In the genomic region with DNA sequence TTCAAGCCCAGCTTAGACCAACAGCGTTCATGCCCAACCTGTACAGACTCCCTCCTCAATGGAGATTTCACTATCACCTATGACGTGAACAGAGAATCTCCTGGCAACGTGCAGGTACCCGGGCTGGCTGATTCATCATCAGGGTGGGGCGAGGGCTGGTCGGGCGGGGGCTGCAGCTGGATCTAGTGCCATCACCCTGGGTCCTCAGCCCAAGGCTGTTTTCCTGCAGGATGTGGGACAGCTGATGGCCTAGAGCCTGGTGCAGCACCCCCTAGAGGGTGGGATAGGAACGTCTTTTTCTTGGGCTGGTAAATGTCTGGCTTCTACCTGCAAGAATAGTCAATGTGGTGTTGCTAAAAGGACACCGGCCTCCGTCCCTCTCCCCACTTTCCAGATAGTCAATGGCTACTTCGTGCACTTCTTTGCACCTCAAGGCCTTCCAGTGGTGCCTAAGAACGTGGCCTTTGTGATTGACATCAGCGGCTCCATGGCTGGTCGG, we compare ENCODE assay signal across 9 cellular contexts. TPM values are rescaled to one million over a fixed set of nuclear protein-coding genes. Genes with fewer than 3 reads are reported as not detected.
DNase-seq lines count a peak whose midpoint lies in the region; ATAC-seq and TF ChIP-seq lines count a peak whose summit lies in the region.
"Had no signal": no experiment of that assay in that cellular context is flagged by ENCODE, and none has a peak within 500 bp of the region (broad histone marks: within the 10 kb centered on the region; RNA-seq: fewer than 3 reads in every experiment).

No MANE protein-coding gene starts in this region.

- no peaks in the 10 kb centered on the region for H3K9me3 Mint-ChIP-seq in naive thymus-derived CD4-positive, alpha-beta T cell

- POLR2A ChIA-PET in naive thymus-derived CD4-positive, alpha-beta T cell (lab: Charles Lee), result no interaction called here

- 51% methylated on average over 11 to 14 of the region's 14 CpGs for WGBS in body of pancreas, 2 donors

- intact Hi-C loops in body of pancreas (cut with DNase I), result no loop called here
- intact Hi-C loops in naive thymus-derived CD4-positive, alpha-beta T cell (cut with micrococcal nuclease), result loop anchor here in 1 of 2 donors (2.0 kb wide), 1 partner anchor 56 kb away; no protein-coding TSS in a partner anchor

- no peaks in the 10 kb centered on the region for H3K27me3 ChIP-seq in body of pancreas
- H3K27me3 ChIP-seq in naive thymus-derived CD4-positive, alpha-beta T cell (ENCODE audit: control insufficient read depth in 2 of 2, insufficient read depth in 2 of 2, low read length in 2 of 2), result no peaks in the 10 kb centered on the region
- H3K27me3 ChIP-seq: upper lobe of left lung had no signal

- H3K27ac Mint-ChIP-seq in naive thymus-derived CD4-positive, alpha-beta T cell, result no peak overlapping the region

- H3K4me1 Mint-ChIP-seq in naive thymus-derived CD4-positive, alpha-beta T cell, result peaks cover 0 to 8% (median 0%) of the 10 kb centered on the region in 7 donors

- no peak overlapping the region for H3K4me3 ChIP-seq in body of pancreas
- no peak overlapping the region for H3K4me3 ChIP-seq in naive thymus-derived CD4-positive, alpha-beta T cell (ENCODE audit: low read length)
- H3K4me3 ChIP-seq: upper lobe of left lung had no signal

- H3K36me3 ChIP-seq in body of pancreas (replicated peaks in 1 of 2; ENCODE audit: insufficient read depth in 1 of 2, low read depth in 2 of 2), result no peaks in the 10 kb centered on the region
- no peaks in the 10 kb centered on the region for H3K36me3 ChIP-seq in naive thymus-derived CD4-positive, alpha-beta T cell (ENCODE audit: control insufficient read depth in 2 of 3, insufficient read depth in 3 of 3, low read length in 3 of 3)
- H3K36me3 ChIP-seq: upper lobe of left lung had no signal

- no peaks in the 10 kb centered on the region for H3K36me3 Mint-ChIP-seq in naive thymus-derived CD4-positive, alpha-beta T cell

- H3K4me1 ChIP-seq in body of pancreas, result peaks cover 10% of the 10 kb centered on the region
- no peaks in the 10 kb centered on the region for H3K4me1 ChIP-seq in naive thymus-derived CD4-positive, alpha-beta T cell (ENCODE audit: control insufficient read depth in 2 of 2, insufficient read depth in 2 of 2, low read length in 2 of 2)
- H3K4me1 ChIP-seq: upper lobe of left lung had no signal

- CTCF ChIA-PET in naive thymus-derived CD4-positive, alpha-beta T cell (lab: Charles Lee), result no interaction called here

- TF ChIP-seq CTCF in body of pancreas (IDR thresholded peaks at IDR 0.05), result peak; percentile 11 to 45 (median 38)

- TF ChIP-seq POLR2A in body of pancreas (IDR thresholded peaks at IDR 0.05) (no peak), GM18505 (IDR thresholded peaks at IDR 0.05; ENCODE audit: borderline replicate concordance, extremely low read depth, insufficient read depth, insufficient read length) (no peak)

- ATAC-seq in body of pancreas (peak; percentile 34), GM18505 (IDR thresholded peaks at IDR 0.05; ENCODE audit: unreplicated experiment) (no peak), HG02588 (IDR thresholded peaks at IDR 0.05; ENCODE audit: unreplicated experiment) (no peak)
- ATAC-seq in naive thymus-derived CD4-positive, alpha-beta T cell, result peak; percentile 52

- H3K27me3 Mint-ChIP-seq in naive thymus-derived CD4-positive, alpha-beta T cell, result peaks cover 0 to 5% (median 0%) of the 10 kb centered on the region in 5 donors

- no peak overlapping the region for H3K27ac ChIP-seq in body of pancreas
- no peak overlapping the region for H3K27ac ChIP-seq in naive thymus-derived CD4-positive, alpha-beta T cell (ENCODE audit: low read depth, low read length)
- H3K27ac ChIP-seq: upper lobe of left lung had no signal

- peak; percentile 71 for DNase-seq in ELF-1 (ENCODE audit: low read depth, low spot score)
- peak; percentile 59 for DNase-seq in HuH-7 (ENCODE audit: low spot score)
- DNase-seq in body of pancreas, result peak; percentile 28 to 50 (median 34)
- no peak for DNase-seq in naive thymus-derived CD4-positive, alpha-beta T cell
- DNase-seq in hypothalamus (lab: John Stamatoyannopoulos, UW), result no peak
- DNase-seq in NCI-H1417 treated with DMSO at 0.1 percent for 48 hours (lab: John Stamatoyannopoulos, UW), result no peak
- DNase-seq: upper lobe of left lung had no signal

- no peak overlapping the region for H3K4me3 Mint-ChIP-seq in naive thymus-derived CD4-positive, alpha-beta T cell

- H3K9me3 ChIP-seq in body of pancreas, result no peaks in the 10 kb centered on the region
- no peaks in the 10 kb centered on the region for H3K9me3 ChIP-seq in naive thymus-derived CD4-positive, alpha-beta T cell (ENCODE audit: control insufficient read depth in 2 of 3, low read length in 3 of 3)
- H3K9me3 ChIP-seq: upper lobe of left lung had no signal

RNA-seq across cellular contexts. Expression of a gene that starts 4.4 kb away (rescaled TPM):
- total RNA-seq in body of pancreas, result 1 to 10 TPM in 1 of 2 donors, not detected in 1; 1.6 TPM
- total RNA-seq in naive thymus-derived CD4-positive, alpha-beta T cell, result not detected
- polyA plus RNA-seq in naive thymus-derived CD4-positive, alpha-beta T cell, result not detected

RNA-seq across cellular contexts. Expression of a gene that starts 21.6 kb away (rescaled TPM):
- total RNA-seq in body of pancreas, result 1 to 10 TPM in 1 of 2 donors, not detected in 1; 4.4 TPM
- total RNA-seq in naive thymus-derived CD4-positive, alpha-beta T cell, result not detected
- polyA plus RNA-seq in naive thymus-derived CD4-positive, alpha-beta T cell, result not detected

RNA-seq across cellular contexts. Expression of a gene that starts 28.3 kb away (rescaled TPM):
- total RNA-seq in body of pancreas, result 10 to 100 TPM; 10.1 to 73.2 TPM
- total RNA-seq in naive thymus-derived CD4-positive, alpha-beta T cell, result 10 to 100 TPM; 14.4 to 28.4 (median 21.1) TPM
- 10 to 100 TPM in 1 of 2 donors, 1 to 10 TPM in 1; 9.0 to 13.0 TPM for polyA plus RNA-seq in naive thymus-derived CD4-positive, alpha-beta T cell

RNA-seq across cellular contexts. Expression of a gene that starts 31.4 kb away (rescaled TPM):
- total RNA-seq in body of pancreas, result 10 to 100 TPM; 60.7 to 86.7 TPM
- 10 to 100 TPM; 13.3 to 37.6 (median 34.1) TPM for total RNA-seq in naive thymus-derived CD4-positive, alpha-beta T cell
- 1 to 10 TPM in 1 of 2 donors, under 1 TPM in 1; 0.08 to 1.1 TPM for polyA plus RNA-seq in naive thymus-derived CD4-positive, alpha-beta T cell

RNA-seq across cellular contexts. Expression of a gene that starts 35.8 kb away (rescaled TPM):
- total RNA-seq in body of pancreas, result 1 to 10 TPM in 1 of 2 donors, not detected in 1; 3.9 TPM
- 10 to 100 TPM in 1 of 5 experiments, 1 to 10 TPM in 3, under 1 TPM in 1; 0.76 to 10.0 (median 2.6) TPM for total RNA-seq in naive thymus-derived CD4-positive, alpha-beta T cell
- not detected for polyA plus RNA-seq in naive thymus-derived CD4-positive, alpha-beta T cell

Comparison
In these comparisons a context has a peak if more than half of its experiments do, and no peak if none do; other contexts are left out.
1. DNase-seq: peak in ELF-1 (single experiment), HuH-7 (single experiment) and body of pancreas (4 of 4); none in naive thymus-derived CD4-positive, alpha-beta T cell (0 of 9), hypothalamus (0 of 51) and NCI-H1417 treated with DMSO at 0.1 percent for 48 hours (single experiment).
2. ATAC-seq: peak in body of pancreas (single experiment) and naive thymus-derived CD4-positive, alpha-beta T cell (single experiment); none in GM18505 (single experiment) and HG02588 (single experiment).